Comparison of ENCODE assay signal across 28 cellular contexts in the genomic region with DNA sequence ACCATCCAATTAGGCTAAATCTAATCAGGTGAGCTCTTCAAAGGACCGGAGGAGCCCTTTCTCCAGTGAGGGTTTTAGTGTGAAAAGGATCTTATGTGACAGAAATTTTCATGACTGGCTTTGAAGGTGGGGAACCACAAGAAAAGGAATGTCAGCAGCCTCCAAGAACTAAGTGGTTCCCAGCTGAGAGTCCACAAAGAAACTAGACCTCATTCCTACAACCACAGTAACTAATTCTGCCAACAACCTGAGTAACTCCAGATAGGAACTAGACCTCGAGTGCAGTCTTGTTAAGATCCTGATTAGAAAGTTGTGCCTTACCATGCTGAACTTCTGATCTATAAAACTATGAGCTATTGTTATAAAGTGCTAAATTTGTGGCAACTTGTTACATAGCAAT. TPM values are rescaled to one million over a fixed set of nuclear protein-coding genes. Genes with fewer than 3 reads are reported as not detected.
DNase-seq lines count a peak whose midpoint lies in the region; FAIRE-seq and TF ChIP-seq lines count a peak whose summit lies in the region.
"Had no signal": no experiment of that assay in that cellular context is flagged by ENCODE, and none has a peak within 500 bp of the region (broad histone marks: within the 10 kb centered on the region; RNA-seq: fewer than 3 reads in every experiment).

No MANE protein-coding gene starts in this region.

- no peak overlapping the region for H3K27ac ChIP-seq in neural progenitor cell
- H3K27ac ChIP-seq: A549, BLaER1, HL-60, PC-9, RWPE1, SK-N-MC had no signal

- H3K27me3 Mint-ChIP-seq in neural progenitor cell (ENCODE audit: insufficient read depth, low read depth), result no peaks in the 10 kb centered on the region
- H3K27me3 Mint-ChIP-seq: CD4-positive, alpha-beta T cell; T-helper 17 cell had no signal

- in situ Hi-C loops in G401 (cut with HindIII; ENCODE audit: low sequenced_read_pairs), result no loop called here

- no peaks in the 10 kb centered on the region for H3K9me3 Mint-ChIP-seq in neural progenitor cell
- H3K9me3 Mint-ChIP-seq: CD4-positive, alpha-beta T cell had no signal

- H3F3A ChIP-seq in neural progenitor cell (ENCODE audit: low read depth), result peaks cover 4% of the 10 kb centered on the region

- no peak overlapping the region for H3K4me3 Mint-ChIP-seq in neural progenitor cell
- H3K4me3 Mint-ChIP-seq: CD4-positive, alpha-beta T cell; T-helper 17 cell had no signal

- peaks cover 6% of the 10 kb centered on the region for H3K4me1 Mint-ChIP-seq in neural progenitor cell
- H3K4me1 Mint-ChIP-seq: T-helper 17 cell had no signal

- H3K27me3 ChIP-seq in neural progenitor cell, result no peaks in the 10 kb centered on the region
- H3K27me3 ChIP-seq: BLaER1 had no signal

- no peak overlapping the region for H3K27ac Mint-ChIP-seq in neural progenitor cell
- H3K27ac Mint-ChIP-seq: CD4-positive, alpha-beta T cell; T-helper 17 cell had no signal

- no peak for FAIRE-seq in RCC 7860 (lab: Jason Lieb, UNC)
- FAIRE-seq: A549, GM19239, HepG2, K562 had no signal

- no peaks in the 10 kb centered on the region for H3K9me3 ChIP-seq in neural progenitor cell (ENCODE audit: low read depth)
- H3K9me3 ChIP-seq: A549, BLaER1 had no signal

- H3K4me1 ChIP-seq in neural progenitor cell, result peaks cover 7% of the 10 kb centered on the region
- H3K4me1 ChIP-seq: A549, BLaER1 had no signal

- H3K4me2 ChIP-seq in neural progenitor cell, result no peak overlapping the region
- H3K4me2 ChIP-seq: A549, BLaER1, PC-9 had no signal

- no peak overlapping the region for H2AFZ ChIP-seq in neural progenitor cell (replicated peaks)
- H2AFZ ChIP-seq: PC-9 had no signal

- H3K79me2 ChIP-seq in neural progenitor cell (ENCODE audit: low read depth), result no peaks in the 10 kb centered on the region

- TF ChIP-seq CTCF in neural progenitor cell (IDR thresholded peaks at IDR 0.05), result no peak

- no peak overlapping the region for H3K9ac ChIP-seq in neural progenitor cell
- H3K9ac ChIP-seq: BLaER1 had no signal

- no peaks in the 10 kb centered on the region for H4K20me1 ChIP-seq in neural progenitor cell (ENCODE audit: low read depth)
- H4K20me1 ChIP-seq: BLaER1 had no signal

- H3K36me3 Mint-ChIP-seq in neural progenitor cell, result no peaks in the 10 kb centered on the region

- H3K36me3 ChIP-seq in neural progenitor cell, result no peaks in the 10 kb centered on the region
- H3K36me3 ChIP-seq: BLaER1 had no signal

- no peak overlapping the region for H3K4me3 ChIP-seq in neural progenitor cell
- H3K4me3 ChIP-seq: A549, BLaER1, K562, PC-9, SK-N-MC had no signal

- DNase-seq in G401 (ENCODE audit: low spot score) (peak; percentile 24), NCI-H226 (peak; percentile 6), astrocyte of the hippocampus (ENCODE audit: low read depth, low spot score) (peak; percentile 89), neural progenitor cell (ENCODE audit: low spot score) (peak; percentile 35), RCC 7860 (ENCODE audit: low spot score) (no peak), Ammon's horn (ENCODE audit: low spot score) (no peak), DMS 273 (lab: John Stamatoyannopoulos, UW; ENCODE audit: unreplicated experiment) (no peak)
- DNase-seq: CD4-positive, alpha-beta T cell; DMS153; HCEC 1CT; NCI-H1092 treated with DMSO at 0.1 percent for 48 hours; NCI-H1436 treated with DMSO at 0.1 percent for 48 hours; NCI-H1930; NCI-H2171 treated with DMSO at 0.1 percent for 48 hours; NCI-H446; NCI-H526; PC-9; SHP77 treated with DMSO at 0.1 percent for 48 hours; SW 1271; T-helper 17 cell had no signal

RNA-seq across cellular contexts. Expression of a gene that starts 51.3 kb away (rescaled TPM):
- 7.5 and 12.9 TPM in 2 replicates for total RNA-seq in G401 (2014; rRNA removed; shearing (Covaris generic))
- 2.0 and 2.5 TPM in 2 replicates for total RNA-seq in neural progenitor cell (ENCODE audit: low replicate concordance)
- total RNA-seq: CD4-positive, alpha-beta T cell had no signal

Comparison
In these comparisons a context has a peak if more than half of its experiments do, and no peak if none do; other contexts are left out.
1. DNase-seq: peak in G401 (single experiment), NCI-H226 (single experiment), astrocyte of the hippocampus (single experiment) and neural progenitor cell (single experiment); none in RCC 7860 (single experiment), Ammon's horn (single experiment) and DMS 273 (single experiment).